In genomic region chr2:20593072-20594034, GRCh38 we compare ENCODE assay signal across 1 cellular context.
TF ChIP-seq lines count a peak whose summit lies in the region.

No MANE protein-coding gene starts in this region.

TF ChIP-seq in HepG2, 621 proteins besides CTCF, POLR2A, EP300 and RAD21 (continued from another document and continues in another):
- peak; percentile 93 for TF ChIP-seq ZBED4 (CRISPR knock-in tag; IDR thresholded peaks at IDR 0.05; ENCODE audit: borderline replicate concordance)
- TF ChIP-seq PAWR (CRISPR knock-in tag; IDR thresholded peaks at IDR 0.05; ENCODE audit: borderline replicate concordance), result peak; percentile 96; the same call in 1 of the 2 replicates
- peak; percentile 98 for TF ChIP-seq RNF219 (CRISPR knock-in tag; IDR thresholded peaks at IDR 0.05)
- TF ChIP-seq GTF3A (CRISPR knock-in tag; conservative IDR thresholded peaks at IDR 0.05), result peak; percentile 75; the same call in 1 of the 2 replicates
- peak; percentile 49 for TF ChIP-seq ZNF652 (CRISPR knock-in tag; IDR thresholded peaks at IDR 0.05; ENCODE audit: borderline replicate concordance, low read depth)
- TF ChIP-seq IRX3 (CRISPR knock-in tag; IDR thresholded peaks at IDR 0.05; ENCODE audit: borderline replicate concordance, low read depth), result peak; percentile 95; the same call in 1 of the 2 replicates
- TF ChIP-seq ZFP90 (CRISPR knock-in tag; IDR thresholded peaks at IDR 0.05; ENCODE audit: borderline replicate concordance), result peak; percentile 73; the same call in 1 of the 2 replicates
- TF ChIP-seq ZNF501 (CRISPR knock-in tag; IDR thresholded peaks at IDR 0.05), result peak; percentile 99
- TF ChIP-seq GRHL1 (CRISPR knock-in tag; conservative IDR thresholded peaks at IDR 0.05), result no peak
- peak; percentile 23 for TF ChIP-seq ZNF235 (CRISPR knock-in tag; IDR thresholded peaks at IDR 0.05; ENCODE audit: borderline replicate concordance)
- TF ChIP-seq CHD4 (IDR thresholded peaks at IDR 0.05; ENCODE audit: borderline replicate concordance, low read length), result peak; percentile 77; the same call in 1 of the 2 replicates
- TF ChIP-seq ISX (CRISPR knock-in tag; conservative IDR thresholded peaks at IDR 0.05), result no peak
- TF ChIP-seq NRL (CRISPR knock-in tag; IDR thresholded peaks at IDR 0.05; ENCODE audit: borderline replicate concordance), result peak; percentile 96; the same call in 1 of the 2 replicates
- peak; percentile 100 for TF ChIP-seq JUN (CRISPR knock-in tag; IDR thresholded peaks at IDR 0.05)
- TF ChIP-seq THAP11 (CRISPR knock-in tag; IDR thresholded peaks at IDR 0.05), result peak; percentile 82
- TF ChIP-seq TCF12 (IDR thresholded peaks at IDR 0.05), result no peak
- peak; percentile 100 for TF ChIP-seq TCF12 (CRISPR knock-in tag; IDR thresholded peaks at IDR 0.05)
- 0 out of 2 replicates have a peak, but pooled peaks have one; percentile 46 for TF ChIP-seq SRY (CRISPR knock-in tag; IDR thresholded peaks at IDR 0.05)
- peak; percentile 95 for TF ChIP-seq RBM39 (IDR thresholded peaks at IDR 0.05; ENCODE audit: low read depth, low read length, poor library complexity, severe bottlenecking)
- TF ChIP-seq ZNF382 (CRISPR knock-in tag; IDR thresholded peaks at IDR 0.05; ENCODE audit: borderline replicate concordance), result no peak
- peak; percentile 99 for TF ChIP-seq U2AF1 (optimal IDR thresholded peaks at IDR 0.05; ENCODE audit: low read depth, low read length)
- TF ChIP-seq ZNF770 (CRISPR knock-in tag; IDR thresholded peaks at IDR 0.05), result peak; percentile 89
- no peak for TF ChIP-seq ATM (IDR thresholded peaks at IDR 0.05; ENCODE audit: borderline replicate concordance)
- peak; percentile 81 for TF ChIP-seq ZFP1 (CRISPR knock-in tag; IDR thresholded peaks at IDR 0.05)
- peak; percentile 100 for TF ChIP-seq ZNF556 (CRISPR knock-in tag; IDR thresholded peaks at IDR 0.05; ENCODE audit: borderline replicate concordance)
- TF ChIP-seq EED (CRISPR knock-in tag; IDR thresholded peaks at IDR 0.05), result peak; percentile 80; the same call in 1 of the 2 replicates
- peak; percentile 28; the same call in 1 of the 2 replicates for TF ChIP-seq ZBTB40 (IDR thresholded peaks at IDR 0.05)
- peak; percentile 92 for TF ChIP-seq ZBTB40 (CRISPR knock-in tag; IDR thresholded peaks at IDR 0.05)
- TF ChIP-seq ARNT (IDR thresholded peaks at IDR 0.05), result no peak
- TF ChIP-seq ZNF484 (CRISPR knock-in tag; IDR thresholded peaks at IDR 0.05; ENCODE audit: borderline replicate concordance, low read depth), result no peak
- TF ChIP-seq SETDB1 (CRISPR knock-in tag; IDR thresholded peaks at IDR 0.05; ENCODE audit: borderline replicate concordance), result no peak
- peak; percentile 100 for TF ChIP-seq ATF3 (CRISPR knock-in tag; IDR thresholded peaks at IDR 0.05)
- peak; percentile 77 for TF ChIP-seq GATAD1 (CRISPR knock-in tag; IDR thresholded peaks at IDR 0.05)
- TF ChIP-seq SP5 (CRISPR knock-in tag; IDR thresholded peaks at IDR 0.05; ENCODE audit: borderline replicate concordance, low read depth), result peak; percentile 97
- TF ChIP-seq HIC2 (CRISPR knock-in tag; IDR thresholded peaks at IDR 0.05; ENCODE audit: low read depth), result peak; percentile 97
- peak; percentile 86 for TF ChIP-seq SSRP1 (CRISPR knock-in tag; IDR thresholded peaks at IDR 0.05)
- TF ChIP-seq MAX (IDR thresholded peaks at IDR 0.05), result no peak
- TF ChIP-seq NBN (conservative IDR thresholded peaks at IDR 0.05), result no peak; the same call in 1 of the 2 replicates
- TF ChIP-seq ZNF737 (CRISPR knock-in tag; IDR thresholded peaks at IDR 0.05; ENCODE audit: borderline replicate concordance), result no peak
- peak; percentile 97; the same call in 1 of the 2 replicates for TF ChIP-seq ZNF101 (CRISPR knock-in tag; IDR thresholded peaks at IDR 0.05; ENCODE audit: borderline replicate concordance, low read depth)
